2 cellular contexts compared by ENCODE assay signal in genomic region chr7:2719007-2719406, GRCh38.
TF ChIP-seq lines count a peak whose summit lies in the region.

No MANE protein-coding gene starts in this region.

TF ChIP-seq in SK-N-SH, 30 proteins besides CTCF, POLR2A, EP300 and RAD21 (continued from another document):
- TF ChIP-seq, protein P1, sequence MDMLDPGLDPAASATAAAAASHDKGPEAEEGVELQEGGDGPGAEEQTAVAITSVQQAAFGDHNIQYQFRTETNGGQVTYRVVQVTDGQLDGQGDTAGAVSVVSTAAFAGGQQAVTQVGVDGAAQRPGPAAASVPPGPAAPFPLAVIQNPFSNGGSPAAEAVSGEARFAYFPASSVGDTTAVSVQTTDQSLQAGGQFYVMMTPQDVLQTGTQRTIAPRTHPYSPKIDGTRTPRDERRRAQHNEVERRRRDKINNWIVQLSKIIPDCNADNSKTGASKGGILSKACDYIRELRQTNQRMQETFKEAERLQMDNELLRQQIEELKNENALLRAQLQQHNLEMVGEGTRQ (IDR thresholded peaks at IDR 0.05; ENCODE audit: borderline replicate concordance, low read depth, low read length), result no peak
- TF ChIP-seq USF1 (IDR thresholded peaks at IDR 0.05; ENCODE audit: borderline replicate concordance, low read depth), result no peak

TF ChIP-seq in HepG2, 621 proteins besides CTCF, POLR2A, EP300 and RAD21 (continued from another document):
- TF ChIP-seq, protein P2, sequence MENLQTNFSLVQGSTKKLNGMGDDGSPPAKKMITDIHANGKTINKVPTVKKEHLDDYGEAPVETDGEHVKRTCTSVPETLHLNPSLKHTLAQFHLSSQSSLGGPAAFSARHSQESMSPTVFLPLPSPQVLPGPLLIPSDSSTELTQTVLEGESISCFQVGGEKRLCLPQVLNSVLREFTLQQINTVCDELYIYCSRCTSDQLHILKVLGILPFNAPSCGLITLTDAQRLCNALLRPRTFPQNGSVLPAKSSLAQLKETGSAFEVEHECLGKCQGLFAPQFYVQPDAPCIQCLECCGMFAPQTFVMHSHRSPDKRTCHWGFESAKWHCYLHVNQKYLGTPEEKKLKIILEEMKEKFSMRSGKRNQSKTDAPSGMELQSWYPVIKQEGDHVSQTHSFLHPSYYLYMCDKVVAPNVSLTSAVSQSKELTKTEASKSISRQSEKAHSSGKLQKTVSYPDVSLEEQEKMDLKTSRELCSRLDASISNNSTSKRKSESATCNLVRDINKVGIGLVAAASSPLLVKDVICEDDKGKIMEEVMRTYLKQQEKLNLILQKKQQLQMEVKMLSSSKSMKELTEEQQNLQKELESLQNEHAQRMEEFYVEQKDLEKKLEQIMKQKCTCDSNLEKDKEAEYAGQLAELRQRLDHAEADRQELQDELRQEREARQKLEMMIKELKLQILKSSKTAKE (CRISPR knock-in tag; IDR thresholded peaks at IDR 0.05; ENCODE audit: borderline replicate concordance), result no peak
- TF ChIP-seq XRCC5 (optimal IDR thresholded peaks at IDR 0.05; ENCODE audit: low read length), result peak; percentile 57
- no peak for TF ChIP-seq BRCA1 (CRISPR knock-in tag; IDR thresholded peaks at IDR 0.05)
- TF ChIP-seq ZBTB38 (CRISPR knock-in tag; IDR thresholded peaks at IDR 0.05), result 0 out of 2 replicates have a peak, but pooled peaks have one; percentile 22
- no peak for TF ChIP-seq ZNF317 (CRISPR knock-in tag; IDR thresholded peaks at IDR 0.05)
- no peak for TF ChIP-seq ZNF34 (CRISPR knock-in tag; IDR thresholded peaks at IDR 0.05; ENCODE audit: borderline replicate concordance)
